17 cellular contexts compared by ENCODE assay signal in genomic region chr16:287298-287811, GRCh38. TPM values are rescaled to one million over a fixed set of nuclear protein-coding genes. Genes with fewer than 3 reads are reported as not detected.
DNase-seq lines count a peak whose midpoint lies in the region; ATAC-seq, FAIRE-seq and TF ChIP-seq lines count a peak whose summit lies in the region.
"Had no signal": no experiment of that assay in that cellular context is flagged by ENCODE, and none has a peak within 500 bp of the region (broad histone marks: within the 10 kb centered on the region; RNA-seq: fewer than 3 reads in every experiment).

No MANE protein-coding gene starts in this region.

- 28 to 32% methylated on average over 16 of the region's 16 CpGs for WGBS in pancreas, 2 donors

- intact Hi-C loops in pancreas (cut with DNase I): no loop called here

- peak; percentile 31 for TF ChIP-seq CTCF in OCI-LY3 (IDR thresholded peaks at IDR 0.05; ENCODE audit: low read depth, low read length)
- no peak for TF ChIP-seq CTCF in pancreas (IDR thresholded peaks at IDR 0.05)
- TF ChIP-seq CTCF in omental fat pad (IDR thresholded peaks at IDR 0.05): no peak

- peak; percentile 26 for DNase-seq in NCI-H510A treated with DMSO at 0.1 percent for 48 hours (lab: John Stamatoyannopoulos, UW)
- DNase-seq in NCI-H510A (lab: John Stamatoyannopoulos, UW): no peak
- peak; percentile 63 for DNase-seq in NCI-H1436 (lab: John Stamatoyannopoulos, UW)
- peak in 4 of 6 donors; percentile 50 to 67 (median 64) for DNase-seq in pancreas
- DNase-seq in OCI-M1 (lab: John Stamatoyannopoulos, UW): no peak
- DNase-seq in omental fat pad (ENCODE audit: low spot score): no peak
- DNase-seq: activated CD4-positive, alpha-beta T cell treated with anti-CD3 and anti-CD28 coated beads for 36 hours; anterior cingulate cortex; DMS79 treated with DMSO at 0.1 percent for 48 hours; immature natural killer cell; stimulated activated CD4-positive, alpha-beta T cell treated with anti-CD3 and anti-CD28 coated beads, Interleukin-15, amount 100 ng/mL, for 24 hours had no signal

- no peak overlapping the region for H3K4me2 ChIP-seq in OCI-LY3 (ENCODE audit: low read length)

- H4K20me1 ChIP-seq in OCI-LY3 (ENCODE audit: insufficient read depth, low read length): no peaks in the 10 kb centered on the region

- H3K4me3 ChIP-seq in OCI-LY3 (ENCODE audit: low read length) (no peak overlapping the region), pancreas (no peak overlapping the region)
- H3K4me3 ChIP-seq: thoracic aorta had no signal

- H3K27ac ChIP-seq in OCI-LY3 (ENCODE audit: low read length) (no peak overlapping the region), pancreas (no peak overlapping the region)
- H3K27ac ChIP-seq: thoracic aorta had no signal

- ATAC-seq in pancreas (peak in 3 of 4 donors; percentile 11 to 60 (median 18)), HG03521 (IDR thresholded peaks at IDR 0.05; ENCODE audit: unreplicated experiment) (no peak), omental fat pad (ENCODE audit: low FRiP score) (no peak)
- ATAC-seq: activated CD4-positive, alpha-beta T cell treated with anti-CD3 and anti-CD28 coated beads for 36 hours had no signal

- H3K27me3 ChIP-seq in OCI-LY3 (ENCODE audit: low read depth, low read length) (no peaks in the 10 kb centered on the region), pancreas (no peaks in the 10 kb centered on the region)

- no peaks in the 10 kb centered on the region for H3K9me3 ChIP-seq in OCI-LY3 (ENCODE audit: insufficient read depth, low read length)
- H3K9me3 ChIP-seq in pancreas: no peaks in the 10 kb centered on the region
- H3K9me3 ChIP-seq: thoracic aorta had no signal

- H3K9ac ChIP-seq in OCI-LY3 (ENCODE audit: low read length): no peak overlapping the region

- H3K4me1 ChIP-seq in OCI-LY3 (ENCODE audit: low read length) (peaks cover 6% of the 10 kb centered on the region), pancreas (no peaks in the 10 kb centered on the region)

- no peak for FAIRE-seq in pancreas (lab: Jason Lieb, UNC)
- FAIRE-seq: GM19239 had no signal

- H2AFZ ChIP-seq in OCI-LY3 (ENCODE audit: low read depth, low read length): no peak overlapping the region

- H3K79me2 ChIP-seq in OCI-LY3 (ENCODE audit: low read length): peaks cover 26% of the 10 kb centered on the region

- H3K36me3 ChIP-seq in OCI-LY3 (replicated peaks; ENCODE audit: low read depth, low read length) (peaks cover 26% of the 10 kb centered on the region), pancreas (peaks cover 0 to 14% (median 0%) of the 10 kb centered on the region in 3 donors)

RNA-seq across cellular contexts. Expression of gene PDIA2, which starts 4.4 kb away (rescaled TPM):
- total RNA-seq in pancreas (1,000 to 10,000 TPM in 3 of 6 donors, 100 to 1,000 TPM in 2, 10 to 100 TPM in 1; 13.0 to 1,352 (median 889) TPM), omental fat pad (1 to 10 TPM in 3 of 4 donors, not detected in 1; 1.5 to 5.3 (median 2.7) TPM)
- polyA plus RNA-seq in pancreas: 1,000 to 10,000 TPM; 1,758 to 3,084 TPM
- total RNA-seq: activated CD4-positive, alpha-beta T cell treated with anti-CD3 and anti-CD28 coated beads for 36 hours had no signal
- polyA plus RNA-seq: immature natural killer cell had no signal

RNA-seq across cellular contexts. Expression of gene ARHGDIG, which starts 7.0 kb away (rescaled TPM):
- total RNA-seq in pancreas (10 to 100 TPM in 5 of 6 donors, 1 to 10 TPM in 1; 5.6 to 62.8 (median 50.7) TPM), omental fat pad (10 to 100 TPM in 1 of 4 donors, 1 to 10 TPM in 2, not detected in 1; 2.3 to 12.2 (median 5.9) TPM)
- 100 to 1,000 TPM in 1 of 2 donors, 10 to 100 TPM in 1; 35.6 to 165 TPM for polyA plus RNA-seq in pancreas
- total RNA-seq: activated CD4-positive, alpha-beta T cell treated with anti-CD3 and anti-CD28 coated beads for 36 hours; fibroblast of villous mesenchyme; LHCN-M2; thoracic aorta had no signal
- polyA plus RNA-seq: immature natural killer cell had no signal

RNA-seq across cellular contexts. Expression of gene RGS11, which starts 11.6 kb away (rescaled TPM):
- total RNA-seq in pancreas: 10 to 100 TPM in 1 of 6 donors, 1 to 10 TPM in 5; 4.5 to 14.0 (median 8.0) TPM
- 10 to 100 TPM; 42.9 to 47.2 TPM for polyA plus RNA-seq in pancreas
- 10 to 100 TPM in 2 of 4 donors, 1 to 10 TPM in 2; 5.0 to 23.5 (median 13.8) TPM for total RNA-seq in omental fat pad
- polyA plus RNA-seq: immature natural killer cell had no signal

RNA-seq across cellular contexts. Expression of gene FAM234A, which starts 52.7 kb away (rescaled TPM):
- total RNA-seq in pancreas (10 to 100 TPM; 34.2 to 51.2 (median 39.7) TPM), omental fat pad (100 to 1,000 TPM in 1 of 4 donors, 10 to 100 TPM in 3; 48.5 to 119 (median 69.3) TPM)
- 10 to 100 TPM; 39.1 to 49.7 TPM for polyA plus RNA-seq in pancreas

RNA-seq across cellular contexts. Expression of gene LUC7L, which starts 58.1 kb away (rescaled TPM):
- total RNA-seq in pancreas (10 to 100 TPM; 20.6 to 54.4 (median 31.8) TPM), omental fat pad (100 to 1,000 TPM in 1 of 4 donors, 10 to 100 TPM in 3; 52.7 to 115 (median 76.8) TPM)
- polyA plus RNA-seq in pancreas: 100 to 1,000 TPM; 273 to 333 TPM

Comparison
In these comparisons a context has a peak if more than half of its experiments do, and no peak if none do; other contexts are left out.
1. DNase-seq: peak in NCI-H510A treated with DMSO at 0.1 percent for 48 hours (single experiment), NCI-H1436 (single experiment) and pancreas (4 of 6); none in NCI-H510A (single experiment), OCI-M1 (single experiment) and omental fat pad (single experiment).
2. ATAC-seq: peak in pancreas (3 of 4); none in HG03521 (single experiment) and omental fat pad (single experiment).